In the genomic region with DNA sequence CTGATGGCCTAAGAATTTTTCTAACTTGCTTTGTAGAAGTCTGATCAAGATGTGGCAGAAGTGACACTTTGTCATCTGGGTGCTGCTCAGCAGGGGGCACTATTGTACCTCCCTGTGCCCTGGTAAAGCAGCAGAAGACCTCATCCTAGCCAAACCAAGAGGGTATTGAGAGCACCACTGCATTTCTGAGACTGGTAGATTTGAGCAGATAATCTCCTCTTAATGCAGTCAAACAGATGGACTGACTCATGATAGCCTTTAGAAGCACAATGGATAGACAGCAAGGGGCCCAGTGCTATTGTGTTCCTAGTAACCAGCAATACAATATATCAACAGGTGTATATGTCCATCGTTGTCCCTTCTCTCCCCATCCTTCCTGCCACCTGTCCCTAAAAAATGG, we compare ENCODE assay signal across 8 cellular contexts. TPM values are rescaled to one million over a fixed set of nuclear protein-coding genes. Genes with fewer than 3 reads are reported as not detected.
DNase-seq lines count a peak whose midpoint lies in the region; ATAC-seq and TF ChIP-seq lines count a peak whose summit lies in the region.

No MANE protein-coding gene starts in this region.

- H3K4me1 ChIP-seq in H9 (ENCODE audit: insufficient read depth, low read length) (peaks cover 10% of the 10 kb centered on the region; the same call in 1 of the 2 replicates), psoas muscle (peaks cover 18% of the 10 kb centered on the region)

- peak; percentile 28 for TF ChIP-seq CTCF in AG09319 (IDR thresholded peaks at IDR 0.05; ENCODE audit: low read depth, low read length)
- peak; percentile 73 for TF ChIP-seq CTCF in H9 (conservative IDR thresholded peaks at IDR 0.05)
- TF ChIP-seq CTCF in epithelial cell of proximal tubule (conservative IDR thresholded peaks at IDR 0.05; ENCODE audit: low read depth, low read length): peak; percentile 73
- TF ChIP-seq CTCF in psoas muscle (IDR thresholded peaks at IDR 0.05): peak; percentile 55

- H2BK120ac ChIP-seq in H9 (ENCODE audit: low read depth, low read length, poor library complexity, severe bottlenecking): no peak overlapping the region

- H3K4ac ChIP-seq in H9 (ENCODE audit: low read depth, low read length): no peak overlapping the region

- DNase-seq in AG09319 (ENCODE audit: extremely low read depth, low read depth) (no peak), H9 (peak; percentile 72), NCI-H69 (lab: John Stamatoyannopoulos, UW) (peak; percentile 91), epithelial cell of proximal tubule (ENCODE audit: low read depth) (no peak), psoas muscle (peak; percentile 49 to 69), amniotic stem cell (lab: John Stamatoyannopoulos, UW) (no peak)
- DNase-seq in activated CD4-positive, alpha-beta memory T cell treated with anti-CD3 and anti-CD28 coated beads for 36 hours: peak; percentile 86

- no peak overlapping the region for H4K8ac ChIP-seq in H9 (replicated peaks; ENCODE audit: insufficient read length, low read depth, low read length)

- ATAC-seq in psoas muscle (peak in 3 of 4 donors; percentile 6 to 23 (median 6)), GM21619 (IDR thresholded peaks at IDR 0.05; ENCODE audit: unreplicated experiment) (no peak)

- H3K56ac ChIP-seq in H9 (ENCODE audit: insufficient read length, low read depth, low read length): no peak overlapping the region

- H3K27me3 Mint-ChIP-seq in H9 (ENCODE audit: low read depth): peaks cover 4% of the 10 kb centered on the region
- H3K27me3 Mint-ChIP-seq in activated CD4-positive, alpha-beta memory T cell treated with anti-CD3 and anti-CD28 coated beads for 36 hours: no peaks in the 10 kb centered on the region

- no peak overlapping the region for H2BK5ac ChIP-seq in H9 (ENCODE audit: insufficient read length, low read length)

- no peak overlapping the region for H4K91ac ChIP-seq in H9 (ENCODE audit: insufficient read length, low read depth, low read length)

- H2BK15ac ChIP-seq in H9 (ENCODE audit: low read depth, low read length): no peak overlapping the region

- H3K36me3 Mint-ChIP-seq in H9 (ENCODE audit: insufficient read depth in 1 of 3, low read depth in 3 of 3): peaks cover 11 to 12% (median 12%) of the 10 kb centered on the region in 3 experiments
- H3K36me3 Mint-ChIP-seq in activated CD4-positive, alpha-beta memory T cell treated with anti-CD3 and anti-CD28 coated beads for 36 hours: peaks cover 15% of the 10 kb centered on the region

- CTCF ChIA-PET in activated CD4-positive, alpha-beta memory T cell treated with anti-CD3 and anti-CD28 coated beads for 36 hours (lab: Charles Lee): interaction anchor here (1.0 to 1.3 kb wide), 2 partner anchors 85 to 87 kb away, joined by 3 to 4 read pairs; no protein-coding TSS in a partner anchor

- peaks cover 2 to 7% of the 10 kb centered on the region in 2 donors for H3K36me3 ChIP-seq in psoas muscle (ENCODE audit: insufficient read depth in 1 of 2, low read depth in 1 of 2)

- intact Hi-C loops in activated CD4-positive, alpha-beta memory T cell treated with anti-CD3 and anti-CD28 coated beads for 36 hours (cut with micrococcal nuclease): loop anchor here (1.0 to 5.0 kb wide), 2 partner anchors 86 to 361 kb away; partner anchors contain the start of gene HAX1
- intact Hi-C loops in psoas muscle (cut with DNase I): no loop called here

- H3K9me3 ChIP-seq in H9 (ENCODE audit: control insufficient read depth, low read depth, low read length): no peaks in the 10 kb centered on the region
- no peaks in the 10 kb centered on the region for H3K9me3 ChIP-seq in psoas muscle

- H3K79me1 ChIP-seq in H9 (ENCODE audit: insufficient read depth, low read depth, low read length, poor library complexity, severe bottlenecking): no peaks in the 10 kb centered on the region

- H3K4me3 ChIP-seq in epithelial cell of proximal tubule (ENCODE audit: low read depth, low read length): no peak overlapping the region
- H3K4me3 ChIP-seq in psoas muscle: peak overlapping the region; percentile 27

- H3K27me3 ChIP-seq in H9 (ENCODE audit: insufficient read depth, low read length) (no peaks in the 10 kb centered on the region; the same call in 1 of the 2 replicates), psoas muscle (ENCODE audit: insufficient read depth in 3 of 3, low read length in 2 of 3) (no peaks in the 10 kb centered on the region)

- POLR2A ChIA-PET in activated CD4-positive, alpha-beta memory T cell treated with anti-CD3 and anti-CD28 coated beads for 36 hours (lab: Charles Lee): no interaction called here

- no peaks in the 10 kb centered on the region for H4K20me1 ChIP-seq in H9 (ENCODE audit: control insufficient read depth, insufficient read depth, insufficient read length)

- peaks cover 43 to 56% of the 10 kb centered on the region in 2 experiments for H3K4me1 Mint-ChIP-seq in H9
- H3K4me1 Mint-ChIP-seq in activated CD4-positive, alpha-beta memory T cell treated with anti-CD3 and anti-CD28 coated beads for 36 hours (ENCODE audit: low read depth): peaks cover 10% of the 10 kb centered on the region

- no peak overlapping the region for H2BK12ac ChIP-seq in H9 (ENCODE audit: insufficient read length, low read depth, low read length)

- H3K4me3 Mint-ChIP-seq in H9: peak overlapping the region; percentile 21 to 66; a peak in 4 of 5 replicates
- H3K4me3 Mint-ChIP-seq in activated CD4-positive, alpha-beta memory T cell treated with anti-CD3 and anti-CD28 coated beads for 36 hours: no peak overlapping the region

- WGBS in H9 (ENCODE audit: extremely low coverage, insufficient read length, low lambda C conversion rate): no CpG with 5 or more reads among the region's 1 CpG
- 10 to 32% (median 13%) methylated on average over 1 of the region's 1 CpG for WGBS in psoas muscle, 3 donors

- H3K9me3 Mint-ChIP-seq in H9: no peaks in the 10 kb centered on the region; a peak in 2 of 5 replicates
- H3K9me3 Mint-ChIP-seq in activated CD4-positive, alpha-beta memory T cell treated with anti-CD3 and anti-CD28 coated beads for 36 hours: no peaks in the 10 kb centered on the region

- H3K23ac ChIP-seq in H9 (ENCODE audit: insufficient read length, low read depth, low read length): no peak overlapping the region

- H3K18ac ChIP-seq in H9 (ENCODE audit: insufficient read length, low read depth, low read length): no peak overlapping the region

- H3K9ac ChIP-seq in H9 (ENCODE audit: extremely low read depth, insufficient read length, low read length): no peak overlapping the region

- peak overlapping the region; percentile 5 for H3K4me2 ChIP-seq in H9 (ENCODE audit: insufficient read depth, insufficient read length, low read length)

- no peak overlapping the region for H4K5ac ChIP-seq in H9 (ENCODE audit: insufficient read length, low read depth, low read length)

- peaks cover 14% of the 10 kb centered on the region for H3K79me2 ChIP-seq in H9 (ENCODE audit: insufficient read depth, low read length)

- H3K27ac Mint-ChIP-seq in H9: peak overlapping the region; percentile 23 to 95 (median 87); a peak in 4 of 7 replicates
- H3K27ac Mint-ChIP-seq in activated CD4-positive, alpha-beta memory T cell treated with anti-CD3 and anti-CD28 coated beads for 36 hours: no peak overlapping the region

- peaks cover 9% of the 10 kb centered on the region for H3K23me2 ChIP-seq in H9 (ENCODE audit: insufficient read length, low read depth, low read length, poor library complexity, severe bottlenecking)

- H3T11ph ChIP-seq in H9 (ENCODE audit: low read length): no peak overlapping the region

- no peak overlapping the region for H2BK20ac ChIP-seq in H9 (ENCODE audit: low read depth, low read length, poor library complexity, severe bottlenecking)

- H3K27ac ChIP-seq in H9 (ENCODE audit: insufficient read length, low read depth, low read length) (peak overlapping the region; percentile 90), psoas muscle (peak overlapping the region; percentile 89)

- H3K14ac ChIP-seq in H9 (ENCODE audit: insufficient read depth, low read length): no peak overlapping the region

- no peak overlapping the region for H2AFZ ChIP-seq in H9 (ENCODE audit: low read length)

- no peak overlapping the region for H2AK5ac ChIP-seq in H9 (ENCODE audit: insufficient read length, low read length)

RNA-seq across cellular contexts. Expression of gene TPM3, which starts 5.7 kb away (rescaled TPM):
- total RNA-seq in H9 (2021) (508 and 513 TPM in 2 replicates), epithelial cell of proximal tubule (569 and 700 TPM in 2 replicates), psoas muscle (1,000 to 10,000 TPM; 2,192 to 3,898 (median 3,031) TPM)
- total RNA-seq in activated CD4-positive, alpha-beta memory T cell treated with anti-CD3 and anti-CD28 coated beads for 36 hours: 100 to 1,000 TPM; 726 to 736 TPM
- 1,000 to 10,000 TPM; 1,778 to 2,728 (median 2,516) TPM for polyA plus RNA-seq in psoas muscle

RNA-seq across cellular contexts. Expression of gene CFAP141, which starts 20.0 kb away (rescaled TPM):
- total RNA-seq in H9 (2021): not detected in 2 replicates
- total RNA-seq in activated CD4-positive, alpha-beta memory T cell treated with anti-CD3 and anti-CD28 coated beads for 36 hours: not detected
- total RNA-seq in epithelial cell of proximal tubule: not detected in 2 replicates
- total RNA-seq in psoas muscle: not detected
- not detected for polyA plus RNA-seq in psoas muscle

RNA-seq across cellular contexts. Expression of gene NUP210L, which starts 31.3 kb away (rescaled TPM):
- 0.04 TPM in 1 of 2 replicates, not detected in the other for total RNA-seq in H9 (2021)
- under 1 TPM; 0.05 to 0.12 TPM for total RNA-seq in activated CD4-positive, alpha-beta memory T cell treated with anti-CD3 and anti-CD28 coated beads for 36 hours
- total RNA-seq in epithelial cell of proximal tubule: not detected in 2 replicates
- total RNA-seq in psoas muscle: 1 to 10 TPM in 1 of 4 donors, under 1 TPM in 3; 0.05 to 3.0 (median 0.26) TPM
- under 1 TPM in 1 of 3 donors, not detected in 2; 0.01 TPM for polyA plus RNA-seq in psoas muscle

RNA-seq across cellular contexts. Expression of gene UBAP2L, which starts 34.6 kb away (rescaled TPM):
- total RNA-seq in H9 (2021) (258 and 265 TPM in 2 replicates), epithelial cell of proximal tubule (56.4 and 74.7 TPM in 2 replicates), psoas muscle (100 to 1,000 TPM in 1 of 4 donors, 10 to 100 TPM in 3; 83.9 to 121 (median 87.5) TPM)
- total RNA-seq in activated CD4-positive, alpha-beta memory T cell treated with anti-CD3 and anti-CD28 coated beads for 36 hours: 100 to 1,000 TPM; 180 to 183 TPM
- polyA plus RNA-seq in psoas muscle: 10 to 100 TPM; 45.8 to 92.0 (median 81.9) TPM

Comparison
In these comparisons a context has a peak if more than half of its experiments do, and no peak if none do; other contexts are left out.
1. DNase-seq: peak in H9 (single experiment), NCI-H69 (single experiment), activated CD4-positive, alpha-beta memory T cell treated with anti-CD3 and anti-CD28 coated beads for 36 hours (single experiment) and psoas muscle (2 of 2); none in AG09319 (single experiment), epithelial cell of proximal tubule (single experiment) and amniotic stem cell (single experiment).
2. Peak in every context shown above with its lines, with median percentiles within 50 percentile points of each other: CTCF ChIP-seq.